Comparison of ENCODE assay signal across 17 cellular contexts in the genomic region with DNA sequence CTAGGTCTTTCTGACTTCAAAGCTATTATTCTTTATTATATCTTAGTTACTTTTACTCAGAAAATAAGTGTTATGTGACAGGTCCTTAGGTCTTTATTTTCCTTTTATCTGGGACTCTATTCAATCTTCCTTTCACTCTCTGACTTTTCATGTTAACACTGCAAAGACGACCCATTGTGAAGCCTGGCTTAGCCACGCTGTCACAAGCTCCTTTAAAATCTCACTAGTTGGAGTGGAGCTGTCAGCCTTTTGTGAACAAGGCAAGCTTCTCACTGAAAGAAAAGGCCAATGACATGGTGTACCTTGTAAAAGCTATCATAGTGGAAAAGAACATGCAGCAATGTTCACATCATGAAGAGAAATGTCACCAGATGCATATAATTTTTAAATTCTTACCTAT.
DNase-seq lines count a peak whose midpoint lies in the region; TF ChIP-seq lines count a peak whose summit lies in the region.
"Had no signal": no experiment of that assay in that cellular context is flagged by ENCODE, and none has a peak within 500 bp of the region (broad histone marks: within the 10 kb centered on the region; RNA-seq: fewer than 3 reads in every experiment).

No MANE protein-coding gene starts in this region.

- no peak overlapping the region for H3K23ac ChIP-seq in mesendoderm (ENCODE audit: low read length)

- no peaks in the 10 kb centered on the region for H3K9me3 ChIP-seq in cardiac muscle cell (ENCODE audit: low read depth)
- H3K9me3 ChIP-seq: A549, BLaER1 had no signal

- H3K36me3 ChIP-seq in cardiac muscle cell: no peaks in the 10 kb centered on the region
- no peaks in the 10 kb centered on the region for H3K36me3 ChIP-seq in mesendoderm (ENCODE audit: control insufficient read depth, insufficient read depth, low read length)
- H3K36me3 ChIP-seq: BLaER1 had no signal

- H2BK15ac ChIP-seq in mesendoderm (replicated peaks; ENCODE audit: low read depth): no peak overlapping the region

- no peak overlapping the region for H3K27ac Mint-ChIP-seq in Calu3 (ENCODE audit: unreplicated experiment)
- H3K27ac Mint-ChIP-seq: CD14-positive monocyte; CD4-positive, alpha-beta memory T cell; H9; IgD-negative memory B cell had no signal

- BruUV-seq in Calu3 (replicated peaks; lab: Mats Ljungman, UMichigan): no TSS peak

- H3K9ac ChIP-seq in mesendoderm (ENCODE audit: low read length): no peak overlapping the region
- H3K9ac ChIP-seq: BLaER1 had no signal

- intact Hi-C loops in cardiac septum (cut with DNase I): no loop called here
- intact Hi-C loops in Calu3 (cut with micrococcal nuclease; ENCODE audit: unreplicated experiment): loop anchor here (10.0 kb wide), 1 partner anchor 105 kb away; no protein-coding TSS in a partner anchor

- H4K8ac ChIP-seq in mesendoderm (ENCODE audit: low read depth, low read length): no peak overlapping the region

- no peak overlapping the region for H3K4me3 Mint-ChIP-seq in Calu3 (ENCODE audit: low read depth, unreplicated experiment)
- H3K4me3 Mint-ChIP-seq: CD14-positive monocyte; CD4-positive, alpha-beta memory T cell; H9; IgD-negative memory B cell had no signal

- H3K27me3 Mint-ChIP-seq in Calu3 (ENCODE audit: unreplicated experiment): no peaks in the 10 kb centered on the region
- H3K27me3 Mint-ChIP-seq: CD4-positive, alpha-beta memory T cell; IgD-negative memory B cell had no signal

- H3K56ac ChIP-seq in mesendoderm (ENCODE audit: low read length): no peak overlapping the region

- H3K4me1 ChIP-seq in cardiac muscle cell (ENCODE audit: low read depth): peaks cover 17% of the 10 kb centered on the region
- H3K4me1 ChIP-seq in mesendoderm (ENCODE audit: control insufficient read depth, low read depth, low read length): no peaks in the 10 kb centered on the region
- H3K4me1 ChIP-seq: A549, BLaER1 had no signal

- H2BK120ac ChIP-seq in mesendoderm (ENCODE audit: low read depth, low read length): no peak overlapping the region

- no peak overlapping the region for H3K18ac ChIP-seq in mesendoderm (ENCODE audit: low read length)

- H3K79me1 ChIP-seq in mesendoderm (ENCODE audit: low read length): no peaks in the 10 kb centered on the region

- no CpG with 5 or more reads among the region's 2 CpGs for WGBS in mesendoderm (ENCODE audit: extremely low coverage, insufficient coverage, low lambda C conversion rate)

- H2BK5ac ChIP-seq in mesendoderm (ENCODE audit: low read length): no peak overlapping the region

- no peaks in the 10 kb centered on the region for H3K79me2 ChIP-seq in mesendoderm (ENCODE audit: control insufficient read depth, insufficient read depth, low read length)

- peaks cover 3% of the 10 kb centered on the region for H3K9me3 Mint-ChIP-seq in Calu3 (ENCODE audit: low read depth, unreplicated experiment)
- H3K9me3 Mint-ChIP-seq: H9 had no signal

- no peak overlapping the region for H4K5ac ChIP-seq in mesendoderm (ENCODE audit: low read length)

- H3K27me3 ChIP-seq in cardiac muscle cell (no peaks in the 10 kb centered on the region), mesendoderm (ENCODE audit: insufficient read depth, low read length, poor library complexity) (no peaks in the 10 kb centered on the region)
- H3K27me3 ChIP-seq: BLaER1 had no signal

- no peak overlapping the region for H2AK5ac ChIP-seq in mesendoderm (ENCODE audit: low read length)

- H3K4ac ChIP-seq in mesendoderm (ENCODE audit: low read depth, low read length): no peak overlapping the region

- H3K4me1 Mint-ChIP-seq in Calu3 (ENCODE audit: low read depth, unreplicated experiment): no peaks in the 10 kb centered on the region
- H3K4me1 Mint-ChIP-seq: CD14-positive monocyte; CD4-positive, alpha-beta memory T cell; IgD-negative memory B cell had no signal

- H3K4me2 ChIP-seq in mesendoderm (ENCODE audit: low read length): no peak overlapping the region
- H3K4me2 ChIP-seq: A549, BLaER1 had no signal

- no peak for TF ChIP-seq CTCF in cardiac muscle cell (IDR thresholded peaks at IDR 0.05; ENCODE audit: low read depth, low read length)
- TF ChIP-seq CTCF in Calu3 (IDR thresholded peaks at IDR 0.05; ENCODE audit: unreplicated experiment): no peak

- H3K36me3 Mint-ChIP-seq in Calu3 (ENCODE audit: insufficient read depth, unreplicated experiment): no peaks in the 10 kb centered on the region
- H3K36me3 Mint-ChIP-seq: CD14-positive monocyte; CD4-positive, alpha-beta memory T cell; IgD-negative memory B cell had no signal

- peak overlapping the region; percentile 5 for H3K27ac ChIP-seq in cardiac muscle cell
- no peak overlapping the region for H3K27ac ChIP-seq in mesendoderm (ENCODE audit: low read depth, low read length)
- H3K27ac ChIP-seq: 22Rv1, A549, BLaER1 had no signal

- peak in 1 of 2 donors; percentile 71 for DNase-seq in cardiac muscle cell (ENCODE audit: low read depth in 1 of 2, low spot score in 1 of 2)
- no peak for DNase-seq in cardiac septum (ENCODE audit: low spot score)
- peak; percentile 7 for DNase-seq in mesendoderm
- DNase-seq in pons (ENCODE audit: low spot score): peak; percentile 29
- DNase-seq in Calu3: no peak
- DNase-seq in HuH-7 (ENCODE audit: low spot score): no peak
- no peak for DNase-seq in superior temporal gyrus (ENCODE audit: extremely low spot score)
- DNase-seq: AML-193; CD4-positive, alpha-beta memory T cell; DMS79 treated with DMSO at 0.1 percent for 48 hours; H9 had no signal

- no peak overlapping the region for H3K4me3 ChIP-seq in cardiac muscle cell
- H3K4me3 ChIP-seq in mesendoderm (ENCODE audit: low read length): no peak overlapping the region
- H3K4me3 ChIP-seq: A549, BLaER1, GM12878 had no signal

- CTCF ChIA-PET in Calu3 (lab: Charles Lee): no interaction called here

Comparison
In these comparisons a context has a peak if more than half of its experiments do, and no peak if none do; other contexts are left out.
1. DNase-seq: peak in mesendoderm (single experiment) and pons (single experiment); none in cardiac septum (single experiment), Calu3 (single experiment), HuH-7 (single experiment) and superior temporal gyrus (single experiment).